21 cellular contexts compared by ENCODE assay signal in genomic region chr5:162996052-162996451, GRCh38.
DNase-seq lines count a peak whose midpoint lies in the region; ATAC-seq, FAIRE-seq and TF ChIP-seq lines count a peak whose summit lies in the region.
"Had no signal": no experiment of that assay in that cellular context is flagged by ENCODE, and none has a peak within 500 bp of the region (broad histone marks: within the 10 kb centered on the region; RNA-seq: fewer than 3 reads in every experiment).

No MANE protein-coding gene starts in this region.

- H3K56ac ChIP-seq in H1 (replicated peaks; ENCODE audit: insufficient read length, low read depth, low read length): no peak overlapping the region

- H3K36me3 ChIP-seq in HepG2 (replicated peaks in 1 of 2; ENCODE audit: control insufficient read depth in 1 of 2, insufficient read depth in 2 of 2, low read length in 2 of 2) (no peaks in the 10 kb centered on the region), right lobe of liver (no peaks in the 10 kb centered on the region), KMS-11 (ENCODE audit: insufficient read depth) (no peaks in the 10 kb centered on the region), H1 (ENCODE audit: control insufficient read depth in 2 of 4, insufficient read depth in 4 of 4, low read length in 3 of 4) (no peaks in the 10 kb centered on the region)
- H3K36me3 ChIP-seq: BE2C, BLaER1 had no signal

- H3K27me3 ChIP-seq in HepG2 (ENCODE audit: control insufficient read depth in 1 of 2, insufficient read depth in 2 of 2, low read length in 2 of 2) (no peaks in the 10 kb centered on the region), right lobe of liver (no peaks in the 10 kb centered on the region), KMS-11 (ENCODE audit: insufficient read depth, low read depth) (no peaks in the 10 kb centered on the region), H1 (replicated peaks in 1 of 4; ENCODE audit: control insufficient read depth in 3 of 4, extremely low read depth in 1 of 4, insufficient read depth in 3 of 4, low read length in 3 of 4) (no peaks in the 10 kb centered on the region)
- H3K27me3 ChIP-seq: BE2C, BLaER1 had no signal

- H3K79me2 ChIP-seq in HepG2 (ENCODE audit: insufficient read depth, low read length) (no peaks in the 10 kb centered on the region), KMS-11 (ENCODE audit: insufficient read depth, low read depth) (no peaks in the 10 kb centered on the region), H1 (ENCODE audit: control insufficient read depth in 1 of 2, insufficient read depth in 2 of 2, low read length in 2 of 2) (no peaks in the 10 kb centered on the region)

- H3K4me2 ChIP-seq in HepG2 (ENCODE audit: low read depth, low read length): no peak overlapping the region
- peak overlapping the region; percentile 59 for H3K4me2 ChIP-seq in KMS-11
- no peak overlapping the region for H3K4me2 ChIP-seq in H1 (ENCODE audit: insufficient read depth in 1 of 2, low read depth in 2 of 2, low read length in 2 of 2)
- H3K4me2 ChIP-seq: BLaER1 had no signal

- TF ChIP-seq CTCF in HepG2 (CRISPR knock-in tag; IDR thresholded peaks at IDR 0.05): no peak
- no peak for TF ChIP-seq CTCF in right lobe of liver (IDR thresholded peaks at IDR 0.05)
- no peak for TF ChIP-seq CTCF in KMS-11 (conservative IDR thresholded peaks at IDR 0.05; ENCODE audit: low read depth, low read length)
- TF ChIP-seq CTCF in H1 (IDR thresholded peaks at IDR 0.05; ENCODE audit: control extremely low read depth in 1 of 3, insufficient read depth in 1 of 3, low read depth in 1 of 3, low read length in 3 of 3): no peak

- no peak overlapping the region for H4K5ac ChIP-seq in H1 (ENCODE audit: insufficient read length, low read depth, low read length)

- H3K4me3 ChIP-seq in HepG2 (replicated peaks in 1 of 3; ENCODE audit: insufficient read depth in 1 of 3, low read depth in 2 of 3, low read length in 3 of 3) (no peak overlapping the region), right lobe of liver (no peak overlapping the region), KMS-11 (IDR thresholded peaks at IDR 0.05; ENCODE audit: insufficient read depth, low read depth, low read length) (no peak overlapping the region), H1 (ENCODE audit: extremely low read depth in 1 of 4, insufficient read depth in 2 of 4, low read depth in 3 of 4, low read length in 4 of 4) (no peak overlapping the region)
- H3K4me3 ChIP-seq: BLaER1 had no signal

- H2BK12ac ChIP-seq in H1 (ENCODE audit: low read depth, low read length): no peak overlapping the region

- no peak overlapping the region for H3K18ac ChIP-seq in H1 (ENCODE audit: extremely low read depth, low read length)

- H3K4me1 ChIP-seq in HepG2 (ENCODE audit: insufficient read depth, low read length) (no peaks in the 10 kb centered on the region), right lobe of liver (no peaks in the 10 kb centered on the region), KMS-11 (ENCODE audit: low read depth, poor library complexity, severe bottlenecking) (peaks cover 43% of the 10 kb centered on the region), H1 (replicated peaks in 1 of 4; ENCODE audit: control insufficient read depth in 3 of 4, insufficient read depth in 4 of 4, low read length in 3 of 4) (no peaks in the 10 kb centered on the region)
- H3K4me1 ChIP-seq: BE2C, BLaER1 had no signal

- no peak overlapping the region for H4K91ac ChIP-seq in H1 (replicated peaks; ENCODE audit: insufficient read length, low read length)

- WGBS in HepG2 (ENCODE audit: low lambda C conversion rate): 3% methylated on average over 1 of the region's 1 CpG
- WGBS in right lobe of liver (ENCODE audit: insufficient coverage, low coverage, low lambda C conversion rate, missing lambda C conversion rate): 67% methylated on average over 1 of the region's 1 CpG
- WGBS in H1 (ENCODE audit: extremely low coverage in 1 of 2, insufficient coverage in 1 of 2, insufficient read length in 1 of 2, insufficient replicate concordance in 2 of 2, low coverage in 1 of 2, low lambda C conversion rate in 2 of 2, missing lambda C conversion rate in 1 of 2), 2 experiments: 85% methylated on average over 1 of the region's 1 CpG; no CpG with 5 or more reads in 1 of the 2 experiments

- no peak for TF ChIP-seq RAD21 in HepG2 (CRISPR knock-in tag; IDR thresholded peaks at IDR 0.05)
- no peak for TF ChIP-seq RAD21 in H1 (IDR thresholded peaks at IDR 0.05 in 1 of 2, conservative IDR thresholded peaks at IDR 0.05 in 1 of 2; ENCODE audit: low read depth in 2 of 2, low read length in 2 of 2)

- no peak overlapping the region for H3K9ac ChIP-seq in HepG2 (ENCODE audit: insufficient read depth, low read depth, low read length)
- H3K9ac ChIP-seq in KMS-11: no peak overlapping the region
- no peak overlapping the region for H3K9ac ChIP-seq in H1 (replicated peaks in 1 of 4; ENCODE audit: extremely low read depth in 1 of 4, low read depth in 3 of 4, low read length in 3 of 4)
- H3K9ac ChIP-seq: BLaER1 had no signal

- in situ Hi-C loops in HepG2 (cut with HindIII; ENCODE audit: extremely low pct_ligation_motif_present, low pct_unique_long_range_greater_than_20kb): no loop called here

- no peak for TF ChIP-seq EP300 in HepG2 (IDR thresholded peaks at IDR 0.05; ENCODE audit: low read depth in 2 of 2, low read length in 2 of 2)
- TF ChIP-seq EP300 in HepG2 (CRISPR knock-in tag; IDR thresholded peaks at IDR 0.05; ENCODE audit: borderline replicate concordance): no peak
- no peak for TF ChIP-seq EP300 in H1 (IDR thresholded peaks at IDR 0.05; ENCODE audit: borderline replicate concordance in 1 of 2, low read depth in 2 of 2, low read length in 2 of 2)

- DNase-seq in HepG2 (ENCODE audit: low spot score) (no peak), right lobe of liver (no peak), H1 (ENCODE audit: low read depth in 1 of 2, low spot score in 2 of 2) (no peak), C1 segment of cervical spinal cord (lab: John Stamatoyannopoulos, UW) (no peak)
- DNase-seq: ACHN; BE2C; CD4-positive, alpha-beta T cell; CD8-positive, alpha-beta T cell; DMS 273 treated with DMSO at 0.1 percent for 48 hours; DMS153; DMS53; DMS79 treated with DMSO at 0.1 percent for 48 hours; GF-D8 had no signal

- H4K8ac ChIP-seq in H1 (ENCODE audit: extremely low read depth, insufficient read depth, low read length): no peak overlapping the region

- POLR2A ChIA-PET in HepG2 (lab: Yijun Ruan, JAX) (no interaction called here), H1 (lab: Charles Lee; ENCODE audit: partially characterized antibody) (no interaction called here)

- no peak overlapping the region for H2BK20ac ChIP-seq in H1 (ENCODE audit: low read length)

- H3K23ac ChIP-seq in H1 (ENCODE audit: insufficient read length): no peak overlapping the region

- intact Hi-C loops in HepG2 (cut with micrococcal nuclease; ENCODE audit: unreplicated experiment): no loop called here
- intact Hi-C loops in right lobe of liver (cut with DNase I): no loop called here

- no peak overlapping the region for H2AFZ ChIP-seq in HepG2 (ENCODE audit: low read length)
- no peak overlapping the region for H2AFZ ChIP-seq in KMS-11 (ENCODE audit: low read depth)
- no peak overlapping the region for H2AFZ ChIP-seq in H1 (ENCODE audit: low read length)

- no peak overlapping the region for H3K14ac ChIP-seq in H1 (ENCODE audit: insufficient read length)

- no peak overlapping the region for H3K4ac ChIP-seq in H1 (replicated peaks; ENCODE audit: insufficient read length, low read depth, low read length)

- no peak overlapping the region for H2BK5ac ChIP-seq in H1 (ENCODE audit: low read depth, low read length)

- H2BK15ac ChIP-seq in H1 (ENCODE audit: low read length): no peak overlapping the region

- no peaks in the 10 kb centered on the region for H3K79me1 ChIP-seq in H1 (ENCODE audit: low read depth, low read length)

- no peak overlapping the region for H2AK5ac ChIP-seq in H1 (ENCODE audit: low read depth, low read length)

- H3K23me2 ChIP-seq in H1 (ENCODE audit: low read depth, low read length): no peaks in the 10 kb centered on the region

- ATAC-seq in HepG2 (no peak), right lobe of liver (no peak), GM19395 (IDR thresholded peaks at IDR 0.05; ENCODE audit: unreplicated experiment) (no peak)
- ATAC-seq: CD8-positive, alpha-beta T cell had no signal

- no TSS peak for BruUV-seq in HepG2 (replicated peaks; lab: Mats Ljungman, UMichigan)

- no peak overlapping the region for H3K27ac ChIP-seq in HepG2 (ENCODE audit: extremely low read length, insufficient read depth, low read length)
- no peak overlapping the region for H3K27ac ChIP-seq in right lobe of liver
- peak overlapping the region; percentile 50; the same call in 1 of the 2 replicates for H3K27ac ChIP-seq in KMS-11
- H3K27ac ChIP-seq in H1 (ENCODE audit: low read depth, low read length): no peak overlapping the region
- H3K27ac ChIP-seq: 22Rv1, BLaER1, C4-2B had no signal

- H3K9me3 ChIP-seq in HepG2 (ENCODE audit: low read length): peaks cover 55% of the 10 kb centered on the region
- no peaks in the 10 kb centered on the region for H3K9me3 ChIP-seq in right lobe of liver
- no peaks in the 10 kb centered on the region for H3K9me3 ChIP-seq in H1 (ENCODE audit: insufficient read depth in 2 of 2, low read depth in 1 of 2, low read length in 1 of 2)
- H3K9me3 ChIP-seq: BE2C, BLaER1 had no signal

- FAIRE-seq in HepG2 (lab: Jason Lieb, UNC): no peak
- no peak for FAIRE-seq in H1 (lab: Jason Lieb, UNC)
- FAIRE-seq: G401.6, GM12891, GM19239 had no signal

- TF ChIP-seq POLR2A in HepG2 (IDR thresholded peaks at IDR 0.05; ENCODE audit: insufficient read depth in 1 of 2, low read depth in 2 of 2, low read length in 2 of 2) (no peak), right lobe of liver (IDR thresholded peaks at IDR 0.05) (no peak), H1 (IDR thresholded peaks at IDR 0.05; ENCODE audit: control extremely low read depth in 1 of 2, low read depth in 2 of 2, low read length in 2 of 2) (no peak)

- no peak overlapping the region for H2BK120ac ChIP-seq in H1 (replicated peaks; ENCODE audit: low read depth, low read length)

- H4K20me1 ChIP-seq in HepG2 (ENCODE audit: insufficient read depth, low read length) (no peaks in the 10 kb centered on the region), KMS-11 (ENCODE audit: insufficient read depth) (no peaks in the 10 kb centered on the region), H1 (replicated peaks in 1 of 2; ENCODE audit: control insufficient read depth in 1 of 2, insufficient read depth in 2 of 2, low read length in 2 of 2) (no peaks in the 10 kb centered on the region)
- H4K20me1 ChIP-seq: BLaER1 had no signal

- CTCF ChIA-PET in HepG2 (lab: Yijun Ruan, JAX; ENCODE audit: low intra/inter-chr PET ratio, low total read pairs) (no interaction called here), H1 (lab: Charles Lee; ENCODE audit: partially characterized antibody) (interaction anchor here (0.7 to 1.5 kb wide), 2 partner anchors 170 to 439 kb away, joined by 3 read pairs; no protein-coding TSS in a partner anchor)

TF ChIP-seq in HepG2, 621 proteins besides CTCF, POLR2A, EP300 and RAD21 (continues in another document):
- TF ChIP-seq EED (CRISPR knock-in tag; IDR thresholded peaks at IDR 0.05): no peak

TF ChIP-seq in H1, 55 proteins besides CTCF, POLR2A, EP300 and RAD21:
- TF ChIP-seq TCF12 (IDR thresholded peaks at IDR 0.05; ENCODE audit: low read depth, low read length) (no peak), TBP (IDR thresholded peaks at IDR 0.05; ENCODE audit: low read depth, low read length) (no peak), MAFK (IDR thresholded peaks at IDR 0.05; ENCODE audit: low read depth, low read length) (peak; percentile 76), SIRT6 (IDR thresholded peaks at IDR 0.05; ENCODE audit: low read length) (no peak)
TF ChIP-seq in H1: peak in this region for 1.

Comparison
In these comparisons a context has a peak if more than half of its experiments do, and no peak if none do; other contexts are left out.
1. Of the 41 proteins assayed by ChIP-seq in both HepG2 and H1: peak only in HepG2: none; only in H1: none; in both: MAFK; in neither: 40.